ENCODE assay signal across 10 cellular contexts in the genomic region with DNA sequence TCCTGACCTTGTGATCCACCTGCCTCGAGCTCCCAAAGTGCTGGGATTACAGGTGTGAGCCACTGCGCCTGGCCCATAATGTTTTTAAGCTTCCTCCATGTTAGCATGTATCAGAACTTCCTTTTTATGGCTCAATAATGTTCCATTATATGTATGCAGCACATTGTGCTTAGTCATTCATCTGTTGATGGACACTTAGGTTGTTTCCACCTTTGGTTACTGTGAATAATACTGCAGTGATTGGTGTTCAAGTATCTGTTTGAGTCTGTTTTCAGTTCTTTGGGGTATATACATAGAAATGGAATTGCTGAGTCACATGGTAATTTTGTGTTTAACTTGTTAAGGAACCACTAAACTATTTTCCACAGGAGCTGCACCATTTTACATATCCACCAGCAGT. TPM values are rescaled to one million over a fixed set of nuclear protein-coding genes. Genes with fewer than 3 reads are reported as not detected.
A peak's percentile ranks its signal among the peaks of the same experiment; 100 is the strongest.
DNase-seq lines count a peak whose midpoint lies in the region; ATAC-seq and TF ChIP-seq lines count a peak whose summit lies in the region.
"Had no signal": no experiment of that assay in that cellular context is flagged by ENCODE, and none has a peak within 500 bp of the region (broad histone marks: within the 10 kb centered on the region; RNA-seq: fewer than 3 reads in every experiment).

No MANE protein-coding gene starts in this region.

- in situ Hi-C loops in Caki2 (cut with HindIII; ENCODE audit: low pct_unique_long_range_greater_than_20kb, low sequenced_read_pairs) = no loop called here

- H3K9me3 ChIP-seq in spleen = no peaks in the 10 kb centered on the region
- H3K9me3 ChIP-seq: Peyer's patch had no signal

- intact Hi-C loops in spleen (cut with DNase I; ENCODE audit: low total_unique reads) = no loop called here

- peaks cover 0 to 11% (median 0%) of the 10 kb centered on the region in 6 donors for H3K4me1 ChIP-seq in spleen
- H3K4me1 ChIP-seq: Peyer's patch had no signal

- H3K27ac ChIP-seq in spleen = no peak overlapping the region
- H3K27ac ChIP-seq: Peyer's patch had no signal

- H3K36me3 Mint-ChIP-seq in activated naive CD8-positive, alpha-beta T cell treated with anti-CD3 and anti-CD28 coated beads for 36 hours = peaks cover 26% of the 10 kb centered on the region

- H3K27me3 ChIP-seq in spleen (replicated peaks in 1 of 7) = no peaks in the 10 kb centered on the region
- H3K27me3 ChIP-seq: Peyer's patch had no signal

- no peak for TF ChIP-seq CTCF in spleen (IDR thresholded peaks at IDR 0.05 in 8 of 11, conservative IDR thresholded peaks at IDR 0.05 in 3 of 11)

- H3K36me3 ChIP-seq in spleen = peaks cover 0 to 29% (median 0%) of the 10 kb centered on the region in 6 donors
- H3K36me3 ChIP-seq: Peyer's patch had no signal

- H3K4me1 Mint-ChIP-seq in activated naive CD8-positive, alpha-beta T cell treated with anti-CD3 and anti-CD28 coated beads for 36 hours = peaks cover 25% of the 10 kb centered on the region

- 87 to 94% (median 87%) methylated on average over 2 of the region's 2 CpGs for WGBS in spleen, 5 donors

- ATAC-seq in GM19043 (IDR thresholded peaks at IDR 0.05; ENCODE audit: low read depth, unreplicated experiment) (peak; percentile 82), HG03039 (IDR thresholded peaks at IDR 0.05; ENCODE audit: unreplicated experiment) (peak; percentile 78)

- TF ChIP-seq POLR2A in spleen (IDR thresholded peaks at IDR 0.05) = no peak

- H3K27me3 Mint-ChIP-seq in activated naive CD8-positive, alpha-beta T cell treated with anti-CD3 and anti-CD28 coated beads for 36 hours = no peaks in the 10 kb centered on the region

- peaks cover 2% of the 10 kb centered on the region for H3K9me3 Mint-ChIP-seq in activated naive CD8-positive, alpha-beta T cell treated with anti-CD3 and anti-CD28 coated beads for 36 hours

- DNase-seq in Caki2 (ENCODE audit: low read depth) (peak; percentile 37), globus pallidus (ENCODE audit: low spot score) (no peak), cerebellum (ENCODE audit: low spot score) (no peak), spleen (no peak), NCI-H187 (lab: John Stamatoyannopoulos, UW) (no peak)
- DNase-seq in activated naive CD8-positive, alpha-beta T cell treated with anti-CD3 and anti-CD28 coated beads for 36 hours = no peak
- DNase-seq: DMS 273 treated with DMSO at 0.1 percent for 48 hours, Peyer's patch had no signal

- no peak overlapping the region for H3K4me3 Mint-ChIP-seq in activated naive CD8-positive, alpha-beta T cell treated with anti-CD3 and anti-CD28 coated beads for 36 hours

- H3K27ac Mint-ChIP-seq in activated naive CD8-positive, alpha-beta T cell treated with anti-CD3 and anti-CD28 coated beads for 36 hours = peak overlapping the region; percentile 83

- H3K4me3 ChIP-seq in spleen = no peak overlapping the region
- H3K4me3 ChIP-seq: Peyer's patch had no signal

RNA-seq across cellular contexts. Expression of a gene that starts 17.7 kb away (rescaled TPM):
- 96.6 and 107 TPM in 2 replicates for total RNA-seq in Caki2 (2014; rRNA removed; shearing (Covaris generic); ENCODE audit: low replicate concordance)
- 100 to 1,000 TPM; 101 to 102 TPM for total RNA-seq in activated naive CD8-positive, alpha-beta T cell treated with anti-CD3 and anti-CD28 coated beads for 36 hours
- total RNA-seq in cerebellum = 91.1 TPM
- total RNA-seq in spleen = 100 to 1,000 TPM in 1 of 7 donors, 10 to 100 TPM in 6; 75.7 to 101 (median 95.2) TPM
- 10 to 100 TPM; 69.8 to 81.1 (median 73.4) TPM for polyA plus RNA-seq in spleen

RNA-seq across cellular contexts. Expression of a gene that starts 37.4 kb away (rescaled TPM):
- 16.6 and 40.5 TPM in 2 replicates for total RNA-seq in Caki2 (2014; rRNA removed; shearing (Covaris generic); ENCODE audit: low replicate concordance)
- 10 to 100 TPM; 28.0 to 28.2 TPM for total RNA-seq in activated naive CD8-positive, alpha-beta T cell treated with anti-CD3 and anti-CD28 coated beads for 36 hours
- 10.9 TPM for total RNA-seq in cerebellum
- 1 to 10 TPM; 2.0 to 8.1 (median 3.9) TPM for total RNA-seq in spleen
- 1 to 10 TPM in 2 of 3 donors, under 1 TPM in 1; 0.54 to 1.2 (median 1.1) TPM for polyA plus RNA-seq in spleen
